In genomic region chr3:100316656-100317069, GRCh38 we compare ENCODE assay signal across 8 cellular contexts. TPM values are rescaled to one million over a fixed set of nuclear protein-coding genes. Genes with fewer than 3 reads are reported as not detected.
A peak's percentile ranks its signal among the peaks of the same experiment; 100 is the strongest.
DNase-seq lines count a peak whose midpoint lies in the region; ATAC-seq and TF ChIP-seq lines count a peak whose summit lies in the region.

No MANE protein-coding gene starts in this region.

- no peak overlapping the region for H2AFZ ChIP-seq in neural cell (ENCODE audit: low read depth, low read length)

- no peak overlapping the region for H3K9ac ChIP-seq in neural cell (ENCODE audit: low read length)

- H3K36me3 ChIP-seq in neural cell (ENCODE audit: insufficient read depth, low read length) = no peaks in the 10 kb centered on the region

- H3F3A ChIP-seq in neural cell (ENCODE audit: insufficient read depth, low read length, poor library complexity, severe bottlenecking) = no peaks in the 10 kb centered on the region

- peak; percentile 28 for DNase-seq in GM04504 (ENCODE audit: low read depth)
- DNase-seq in NCI-H1048 (lab: John Stamatoyannopoulos, UW) = peak; percentile 2
- peak; percentile 86 for DNase-seq in fibroblast of peridontal ligament (ENCODE audit: extremely low read depth)
- DNase-seq in epidermal melanocyte (ENCODE audit: insufficient read length, low spot score) = no peak

- no peaks in the 10 kb centered on the region for H3K9me2 ChIP-seq in neural cell (ENCODE audit: insufficient read depth, low read length)

- peak; percentile 72 for ATAC-seq in HG02610 (IDR thresholded peaks at IDR 0.05; ENCODE audit: unreplicated experiment)

- H3K27me3 ChIP-seq in neural cell (ENCODE audit: insufficient read depth, low read depth, low read length) = no peaks in the 10 kb centered on the region

- H3K27ac ChIP-seq in 22Rv1 (peak overlapping the region; percentile 37), neural cell (ENCODE audit: low read length) (no peak overlapping the region)

- no peak overlapping the region for H3K4me2 ChIP-seq in neural cell (ENCODE audit: low read length)

- H3K4me3 ChIP-seq in WI38 (ENCODE audit: low read depth, low read length) (no peak overlapping the region), neural cell (ENCODE audit: low read length) (no peak overlapping the region)

- no peaks in the 10 kb centered on the region for H3K9me3 ChIP-seq in neural cell (ENCODE audit: low read length)

- no peak for TF ChIP-seq EP300 in neural cell (conservative IDR thresholded peaks at IDR 0.05; ENCODE audit: poor library complexity, severe bottlenecking)

- H4K20me1 ChIP-seq in neural cell (ENCODE audit: insufficient read depth) = no peaks in the 10 kb centered on the region

- TF ChIP-seq RAD21 in neural cell (conservative IDR thresholded peaks at IDR 0.05) = peak; percentile 77

- no peaks in the 10 kb centered on the region for H3K79me2 ChIP-seq in neural cell (replicated peaks; ENCODE audit: insufficient read depth, low read length)

- peak; percentile 80 for TF ChIP-seq CTCF in 22Rv1 (IDR thresholded peaks at IDR 0.05)
- peak; percentile 52; the same call in 1 of the 2 replicates for TF ChIP-seq CTCF in WI38 (IDR thresholded peaks at IDR 0.05; ENCODE audit: low read depth, low read length)
- TF ChIP-seq CTCF in neural cell (IDR thresholded peaks at IDR 0.05; ENCODE audit: poor library complexity, severe bottlenecking) = peak; percentile 74

TF ChIP-seq in neural cell, 6 proteins besides CTCF, POLR2A, EP300 and RAD21:
- TF ChIP-seq SMC3 (conservative IDR thresholded peaks at IDR 0.05; ENCODE audit: poor library complexity) (peak; percentile 74), MXI1 (conservative IDR thresholded peaks at IDR 0.05; ENCODE audit: poor library complexity, severe bottlenecking) (no peak), EZH2 (IDR thresholded peaks at IDR 0.05; ENCODE audit: borderline replicate concordance, insufficient read depth, low read length, poor library complexity, severe bottlenecking) (no peak), POLR2AphosphoS5 (IDR thresholded peaks at IDR 0.05) (no peak), REST (IDR thresholded peaks at IDR 0.05; ENCODE audit: borderline replicate concordance) (no peak), TAF1 (IDR thresholded peaks at IDR 0.05; ENCODE audit: low read depth) (no peak)

RNA-seq across cellular contexts. Expression of gene NIT2, which starts 17.9 kb away (rescaled TPM):
- 14.5 and 17.2 TPM in 2 replicates for polyA plus RNA-seq in neural cell
- polyA minus RNA-seq in neural cell = 7.3 TPM in 2 replicates

RNA-seq across cellular contexts. Expression of gene TBC1D23, which starts 55.9 kb away (rescaled TPM):
- 39.1 and 51.3 TPM in 2 replicates for polyA plus RNA-seq in neural cell
- polyA minus RNA-seq in neural cell = 66.5 and 72.2 TPM in 2 replicates
